10 cellular contexts compared by ENCODE assay signal in the genomic region with DNA sequence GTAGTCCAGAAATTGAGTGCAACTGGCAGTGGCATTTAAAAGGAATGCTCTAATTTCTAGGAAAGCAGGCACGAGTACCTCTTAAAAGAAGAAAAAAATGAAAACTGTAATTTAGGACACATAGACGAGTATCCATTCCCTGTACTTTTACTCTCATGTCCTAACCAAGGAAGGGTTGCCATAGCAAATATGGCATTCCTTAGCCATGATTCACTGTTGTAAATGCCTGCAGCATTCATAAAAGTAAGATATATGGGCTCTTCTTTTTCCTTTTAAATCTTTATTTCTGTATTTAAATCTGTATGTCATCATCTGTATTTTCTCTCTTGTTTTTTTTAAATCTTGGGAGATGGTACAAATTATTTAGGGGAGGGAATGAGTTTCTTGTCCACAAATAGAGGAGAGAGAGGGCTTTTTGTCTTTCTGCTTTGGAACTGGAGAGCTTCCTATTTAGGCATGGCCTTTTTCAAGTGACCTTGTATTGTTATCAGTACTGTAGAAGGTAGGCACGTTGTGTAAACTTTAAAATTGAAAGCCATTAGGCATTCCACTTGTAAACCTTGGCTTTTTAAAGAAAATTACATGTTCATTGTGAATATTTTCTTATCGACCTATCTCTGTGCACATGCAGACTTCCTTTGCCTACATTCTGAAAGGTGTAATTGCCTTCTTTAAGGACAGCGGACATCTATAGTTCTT. TPM values are rescaled to one million over a fixed set of nuclear protein-coding genes. Genes with fewer than 3 reads are reported as not detected.
DNase-seq lines count a peak whose midpoint lies in the region; ATAC-seq, FAIRE-seq and TF ChIP-seq lines count a peak whose summit lies in the region.
"Had no signal": no experiment of that assay in that cellular context is flagged by ENCODE, and none has a peak within 500 bp of the region (broad histone marks: within the 10 kb centered on the region; RNA-seq: fewer than 3 reads in every experiment).

No MANE protein-coding gene starts in this region.

- no peak overlapping the region for H3K4me3 Mint-ChIP-seq in CD8-positive, alpha-beta T cell

- no peak for DNase-seq in CD8-positive, alpha-beta T cell
- DNase-seq in NCI-H774 (lab: John Stamatoyannopoulos, UW): peak; percentile 8
- DNase-seq in esophagus squamous epithelium (lab: John Stamatoyannopoulos, UW): no peak
- DNase-seq in pancreas: no peak
- no peak for DNase-seq in caudate nucleus (lab: John Stamatoyannopoulos, UW)
- no peak for DNase-seq in cortex of kidney (lab: John Stamatoyannopoulos, UW)
- DNase-seq: T-helper 9 cell had no signal

- H3K27ac ChIP-seq in CD8-positive, alpha-beta T cell (ENCODE audit: low read depth, low read length): no peak overlapping the region
- H3K27ac ChIP-seq in esophagus squamous epithelium (peak overlapping the region; percentile 26 to 67 (median 48)), pancreas (peak overlapping the region; percentile 47 to 62 (median 58)), caudate nucleus (ENCODE audit: low read depth, low read length) (no peak overlapping the region)

- POLR2A ChIA-PET in CD8-positive, alpha-beta T cell (lab: Charles Lee): no interaction called here

- TF ChIP-seq POLR2A in esophagus squamous epithelium (IDR thresholded peaks at IDR 0.05): no peak

- no peaks in the 10 kb centered on the region for H3K27me3 Mint-ChIP-seq in CD8-positive, alpha-beta T cell (ENCODE audit: low read depth)

- 37 to 41% methylated on average over 5 of the region's 5 CpGs for WGBS in esophagus squamous epithelium, 2 donors
- whole genome bisulfite sequencing in pancreas, 2 donors: 26 to 30% methylated on average over 5 of the region's 5 CpGs

- peaks cover 72% of the 10 kb centered on the region for H3K4me1 Mint-ChIP-seq in CD8-positive, alpha-beta T cell (ENCODE audit: low read depth)

- no peaks in the 10 kb centered on the region for H3K36me3 Mint-ChIP-seq in CD8-positive, alpha-beta T cell

- no peaks in the 10 kb centered on the region for H3K27me3 ChIP-seq in CD8-positive, alpha-beta T cell (ENCODE audit: insufficient read depth, low read length)
- H3K27me3 ChIP-seq in esophagus squamous epithelium (no peaks in the 10 kb centered on the region), pancreas (no peaks in the 10 kb centered on the region)
- H3K27me3 ChIP-seq: ovary had no signal

- H3K4me3 ChIP-seq in CD8-positive, alpha-beta T cell (ENCODE audit: low read depth, low read length): no peak overlapping the region
- H3K4me3 ChIP-seq in esophagus squamous epithelium (no peak overlapping the region), pancreas (no peak overlapping the region)
- H3K4me3 ChIP-seq: ovary had no signal

- peak overlapping the region; percentile 38 for H3K27ac Mint-ChIP-seq in CD8-positive, alpha-beta T cell

- H3K9me3 ChIP-seq in CD8-positive, alpha-beta T cell (ENCODE audit: low read length): no peaks in the 10 kb centered on the region
- H3K9me3 ChIP-seq in esophagus squamous epithelium: no peaks in the 10 kb centered on the region
- H3K9me3 ChIP-seq in pancreas: no peaks in the 10 kb centered on the region
- H3K9me3 ChIP-seq: ovary had no signal

- H3K4me1 ChIP-seq in CD8-positive, alpha-beta T cell (ENCODE audit: insufficient read depth, low read length): peaks cover 32% of the 10 kb centered on the region
- H3K4me1 ChIP-seq in esophagus squamous epithelium (peaks cover 11 to 61% (median 31%) of the 10 kb centered on the region in 3 donors), pancreas (peaks cover 20 to 39% (median 31%) of the 10 kb centered on the region in 3 donors)

- no peak for ATAC-seq in CD8-positive, alpha-beta T cell
- ATAC-seq in pancreas (peak; percentile 75 to 85 (median 80)), HG03354 (IDR thresholded peaks at IDR 0.05; ENCODE audit: poor library complexity, severe bottlenecking, unreplicated experiment) (no peak), HG02973 (IDR thresholded peaks at IDR 0.05; ENCODE audit: unreplicated experiment) (no peak)

- intact Hi-C loops in CD8-positive, alpha-beta T cell (cut with DNase I, micrococcal nuclease): no loop called here
- intact Hi-C loops in esophagus squamous epithelium (cut with DNase I): no loop called here
- intact Hi-C loops in pancreas (cut with DNase I): no loop called here

- H3K36me3 ChIP-seq in CD8-positive, alpha-beta T cell (ENCODE audit: insufficient read depth, low read length): no peaks in the 10 kb centered on the region
- H3K36me3 ChIP-seq in esophagus squamous epithelium (no peaks in the 10 kb centered on the region), pancreas (no peaks in the 10 kb centered on the region)
- H3K36me3 ChIP-seq: ovary had no signal

- no peaks in the 10 kb centered on the region for H3K9me3 Mint-ChIP-seq in CD8-positive, alpha-beta T cell

- peak; percentile 63 for FAIRE-seq in pancreas (lab: Jason Lieb, UNC)

- CTCF ChIA-PET in CD8-positive, alpha-beta T cell (lab: Charles Lee): interaction anchor here (2.6 kb wide), 1 partner anchor 178 kb away, joined by 9 read pairs; the partner anchor contains the start of gene CNEP1R1

- TF ChIP-seq CTCF in CD8-positive, alpha-beta T cell (IDR thresholded peaks at IDR 0.05): no peak
- TF ChIP-seq CTCF in esophagus squamous epithelium (IDR thresholded peaks at IDR 0.05) (no peak), pancreas (IDR thresholded peaks at IDR 0.05) (no peak)

RNA-seq across cellular contexts. Expression of gene TENT4B, which starts 50.0 kb away (rescaled TPM):
- total RNA-seq in CD8-positive, alpha-beta T cell: 10 to 100 TPM; 60.2 to 62.1 TPM
- total RNA-seq in esophagus squamous epithelium (10 to 100 TPM in 1 of 4 donors, 1 to 10 TPM in 3; 6.3 to 11.4 (median 8.4) TPM), pancreas (1 to 10 TPM; 4.3 to 7.2 (median 5.8) TPM)
- polyA plus RNA-seq in pancreas: 1 to 10 TPM; 1.9 to 4.8 TPM

Comparison
In these comparisons a context has a peak if more than half of its experiments do, and no peak if none do; other contexts are left out.
1. ATAC-seq: peak in pancreas (4 of 4); none in CD8-positive, alpha-beta T cell (single experiment), HG03354 (single experiment) and HG02973 (single experiment).
2. H3K27ac ChIP-seq: peak in esophagus squamous epithelium (4 of 4) and pancreas (4 of 4); none in CD8-positive, alpha-beta T cell (single experiment) and caudate nucleus (single experiment).
3. RNA of gene TENT4B, which starts 50.0 kb away (total RNA-seq): 60.2 to 62.1 TPM in CD8-positive, alpha-beta T cell; 6.3 to 11.4 TPM in esophagus squamous epithelium and 4.3 to 7.2 TPM in pancreas; every median in the first group is over 4 times any median in the second.